Comparison of ENCODE assay signal across 9 cellular contexts in genomic region chr11:57775474-57775873, GRCh38. TPM values are rescaled to one million over a fixed set of nuclear protein-coding genes. Genes with fewer than 3 reads are reported as not detected.
A peak's percentile ranks its signal among the peaks of the same experiment; 100 is the strongest.
DNase-seq lines count a peak whose midpoint lies in the region; ATAC-seq and TF ChIP-seq lines count a peak whose summit lies in the region.
"Had no signal": no experiment of that assay in that cellular context is flagged by ENCODE, and none has a peak within 500 bp of the region (broad histone marks: within the 10 kb centered on the region; RNA-seq: fewer than 3 reads in every experiment).

No MANE protein-coding gene starts in this region.

- no peak overlapping the region for H3K23ac ChIP-seq in mesenchymal stem cell (ENCODE audit: low read length in 2 of 2)

- H3K14ac ChIP-seq in mesenchymal stem cell (ENCODE audit: low read length in 2 of 2): no peak overlapping the region

- H3K27ac ChIP-seq in colonic mucosa (peak overlapping the region; percentile 86), mesenchymal stem cell (ENCODE audit: low read length, poor library complexity, severe bottlenecking) (peak overlapping the region; percentile 28), subcutaneous abdominal adipose tissue (ENCODE audit: low read depth, low read length) (peak overlapping the region; percentile 74)

- peak overlapping the region in 1 of 2 experiments; percentile 47 for H2BK12ac ChIP-seq in mesenchymal stem cell (ENCODE audit: low read length in 2 of 2)

- H2AFZ ChIP-seq in mesenchymal stem cell (ENCODE audit: low read depth, low read length): no peak overlapping the region

- 51% methylated on average over 5 of the region's 5 CpGs for WGBS in mesenchymal stem cell

- H3K18ac ChIP-seq in mesenchymal stem cell (ENCODE audit: low read depth in 1 of 2, low read length in 2 of 2): peak overlapping the region in 1 of 2 experiments; percentile 85

- peaks cover 24% of the 10 kb centered on the region for H3K4me1 ChIP-seq in colonic mucosa
- peaks cover 10% of the 10 kb centered on the region for H3K4me1 ChIP-seq in mesenchymal stem cell (ENCODE audit: control insufficient read depth, insufficient read depth, low read depth, low read length)
- H3K4me1 ChIP-seq in subcutaneous abdominal adipose tissue (ENCODE audit: control insufficient read depth in 5 of 5, insufficient read depth in 5 of 5, low read length in 5 of 5): peaks cover 18 to 92% (median 67%) of the 10 kb centered on the region in 5 donors

- H4K8ac ChIP-seq in mesenchymal stem cell (ENCODE audit: low read length): no peak overlapping the region

- H2BK120ac ChIP-seq in mesenchymal stem cell (ENCODE audit: low read depth, low read length): no peak overlapping the region

- no peaks in the 10 kb centered on the region for H3K9me3 ChIP-seq in MG63
- no peaks in the 10 kb centered on the region for H3K9me3 ChIP-seq in colonic mucosa
- no peaks in the 10 kb centered on the region for H3K9me3 ChIP-seq in mesenchymal stem cell (ENCODE audit: control insufficient read depth, low read length)
- no peaks in the 10 kb centered on the region for H3K9me3 ChIP-seq in subcutaneous abdominal adipose tissue (ENCODE audit: control insufficient read depth in 5 of 5, low read length in 5 of 5)

- H3K4ac ChIP-seq in mesenchymal stem cell (ENCODE audit: low read depth in 1 of 2, low read length in 2 of 2): peak overlapping the region in 1 of 2 experiments; percentile 47

- peak overlapping the region; percentile 46 for H2AK5ac ChIP-seq in mesenchymal stem cell (ENCODE audit: low read length, severe bottlenecking)

- ATAC-seq in GM19023 (IDR thresholded peaks at IDR 0.05; ENCODE audit: unreplicated experiment) (no peak), GM21717 (IDR thresholded peaks at IDR 0.05; ENCODE audit: unreplicated experiment) (no peak)

- no peak overlapping the region for H2BK15ac ChIP-seq in mesenchymal stem cell (ENCODE audit: low read depth, poor library complexity, severe bottlenecking)

- intact Hi-C loops in colonic mucosa (cut with DNase I): no loop called here

- no peaks in the 10 kb centered on the region for H3K27me3 ChIP-seq in MG63
- no peaks in the 10 kb centered on the region for H3K27me3 ChIP-seq in colonic mucosa
- no peaks in the 10 kb centered on the region for H3K27me3 ChIP-seq in mesenchymal stem cell (ENCODE audit: control insufficient read depth in 1 of 2, insufficient read depth in 1 of 2, low read length in 2 of 2)
- H3K27me3 ChIP-seq in subcutaneous abdominal adipose tissue (ENCODE audit: control insufficient read depth in 5 of 5, insufficient read depth in 4 of 5, low read length in 5 of 5): no peaks in the 10 kb centered on the region

- no peak for TF ChIP-seq CTCF in colonic mucosa (IDR thresholded peaks at IDR 0.05)

- H3K4me2 ChIP-seq in mesenchymal stem cell (ENCODE audit: low read length, poor library complexity, severe bottlenecking): no peak overlapping the region

- peak overlapping the region; percentile 25 for H3K4me3 ChIP-seq in MG63
- no peak overlapping the region for H3K4me3 ChIP-seq in colonic mucosa
- H3K4me3 ChIP-seq in mesenchymal stem cell (ENCODE audit: insufficient read depth in 1 of 2, low read depth in 1 of 2, low read length in 2 of 2): peak overlapping the region in 1 of 2 experiments; percentile 27
- H3K4me3 ChIP-seq in subcutaneous abdominal adipose tissue (ENCODE audit: low read depth in 1 of 5, low read length in 5 of 5): peak overlapping the region in 4 of 5 donors; percentile 36 to 59 (median 44)

- H3K79me1 ChIP-seq in mesenchymal stem cell (replicated peaks; ENCODE audit: low read length, poor library complexity, severe bottlenecking): no peaks in the 10 kb centered on the region

- H2BK5ac ChIP-seq in mesenchymal stem cell (ENCODE audit: low read depth, low read length, poor library complexity, severe bottlenecking): no peak overlapping the region

- no peak overlapping the region for H4K91ac ChIP-seq in mesenchymal stem cell (ENCODE audit: low read length)

- H3K9ac ChIP-seq in colonic mucosa (ENCODE audit: low read depth in 2 of 2, low read length in 2 of 2): peak overlapping the region in 1 of 2 donors; percentile 69
- H3K9ac ChIP-seq in mesenchymal stem cell (ENCODE audit: low read length): peak overlapping the region; percentile 15
- H3K9ac ChIP-seq in subcutaneous abdominal adipose tissue (ENCODE audit: low read length in 5 of 5): peak overlapping the region in 2 of 5 donors; percentile 17 to 20

- DNase-seq in MG63: peak; percentile 36
- DNase-seq in colonic mucosa: no peak
- DNase-seq in mesenchymal stem cell: peak; percentile 29
- DNase-seq in KG1 (lab: John Stamatoyannopoulos, UW): no peak
- DNase-seq in RPMI8226: no peak
- DNase-seq: central memory CD4-positive, alpha-beta T cell had no signal

- peaks cover 12% of the 10 kb centered on the region for H3K36me3 ChIP-seq in MG63
- H3K36me3 ChIP-seq in colonic mucosa: no peaks in the 10 kb centered on the region
- H3K36me3 ChIP-seq in mesenchymal stem cell (ENCODE audit: control insufficient read depth in 1 of 2, insufficient read depth in 2 of 2, low read depth in 1 of 2, low read length in 2 of 2): no peaks in the 10 kb centered on the region
- H3K36me3 ChIP-seq in subcutaneous abdominal adipose tissue (ENCODE audit: control insufficient read depth in 5 of 5, insufficient read depth in 5 of 5, low read length in 5 of 5): no peaks in the 10 kb centered on the region

RNA-seq across cellular contexts. Expression of gene CTNND1, which starts 13.9 kb away (rescaled TPM):
- 25.9 and 26.6 TPM in 2 replicates for total RNA-seq in MG63 (2014; rRNA removed; shearing (Covaris generic); ENCODE audit: low replicate concordance)
- 100 to 1,000 TPM; 375 to 416 TPM for total RNA-seq in colonic mucosa
- polyA plus RNA-seq in mesenchymal stem cell (2013, experiment 1 of 2): 66.8 TPM
- 64.0 TPM for polyA plus RNA-seq in mesenchymal stem cell (2013, experiment 2 of 2)

RNA-seq across cellular contexts. Expression of gene BTBD18, which starts 23.9 kb away (rescaled TPM):
- not detected in 2 replicates for total RNA-seq in MG63 (2014; rRNA removed; shearing (Covaris generic); ENCODE audit: low replicate concordance)
- not detected for total RNA-seq in colonic mucosa
- polyA plus RNA-seq in mesenchymal stem cell (2013, experiment 1 of 2): not detected
- not detected for polyA plus RNA-seq in mesenchymal stem cell (2013, experiment 2 of 2)

RNA-seq across cellular contexts. Expression of gene SELENOH, which starts 34.2 kb away (rescaled TPM):
- 147 and 154 TPM in 2 replicates for total RNA-seq in MG63 (2014; rRNA removed; shearing (Covaris generic); ENCODE audit: low replicate concordance)
- 100 to 1,000 TPM in 1 of 2 donors, 10 to 100 TPM in 1; 86.9 to 140 TPM for total RNA-seq in colonic mucosa
- polyA plus RNA-seq in mesenchymal stem cell (2013, experiment 1 of 2): 210 TPM
- polyA plus RNA-seq in mesenchymal stem cell (2013, experiment 2 of 2): 217 TPM

Comparison
In these comparisons a context has a peak if more than half of its experiments do, and no peak if none do; other contexts are left out.
1. DNase-seq: peak in MG63 (single experiment) and mesenchymal stem cell (single experiment); none in colonic mucosa (single experiment), KG1 (single experiment) and RPMI8226 (single experiment).
2. H3K27ac ChIP-seq: peak in every context shown above with its lines; median percentile 86 in colonic mucosa; 74 in subcutaneous abdominal adipose tissue; 28 in mesenchymal stem cell.
3. RNA of gene CTNND1, which starts 13.9 kb away (total RNA-seq): 375 to 416 TPM in colonic mucosa; 25.9 to 26.6 TPM in MG63; every median in the first group is over 10 times any median in the second.